20 cellular contexts compared by ENCODE assay signal in the genomic region with DNA sequence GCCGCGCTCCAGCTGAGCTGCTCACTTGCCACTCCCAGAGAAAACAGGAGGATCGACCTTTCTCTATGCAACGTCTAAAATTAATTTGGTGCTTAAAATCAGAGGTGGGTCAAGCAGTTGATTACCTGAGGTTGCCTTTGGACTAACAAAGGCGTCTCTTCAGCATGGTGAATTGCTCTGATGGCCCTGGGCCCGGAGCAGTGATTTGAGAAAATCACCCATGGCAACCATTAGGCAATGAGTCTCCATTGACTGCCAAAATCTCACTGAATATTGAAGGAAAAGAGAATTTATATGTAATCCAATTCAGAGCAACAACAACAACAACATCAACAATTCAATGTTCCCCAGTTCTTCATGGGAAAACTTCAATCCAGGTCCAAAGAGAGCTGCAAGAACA.
"Had no signal": no experiment of that assay in that cellular context is flagged by ENCODE, and none has a peak within 500 bp of the region (broad histone marks: within the 10 kb centered on the region; RNA-seq: fewer than 3 reads in every experiment).

No MANE protein-coding gene starts in this region.

- DNase-seq: effector CD4-positive, alpha-beta T cell; gastrocnemius medialis; glutamatergic neuron; islet precursor cell; left lung; lower lobe of right lung; naive B cell; retina; spleen; stimulated activated CD4-positive, alpha-beta T cell treated with anti-CD3 and anti-CD28 coated beads, Interleukin-15, amount 100 ng/mL, for 24 hours; stimulated activated CD4-positive, alpha-beta T cell treated with anti-CD3 and anti-CD28 coated beads, Interleukin-1b, Interleukin-23, amount 100 ng/mL, for 48 hours; stimulated activated CD4-positive, alpha-beta T cell treated with anti-CD3 and anti-CD28 coated beads, Interleukin-4, amount 100 ng/mL, for 24 hours; stimulated activated naive B cell treated with anti-CD40 and anti-IgM and Interleukin-4, amounts not matched to agents 10 μg/mL and 1 μg/mL and 100 μg/mL, for 72 hours; stimulated activated naive CD8-positive, alpha-beta T cell treated with anti-CD3 and anti-CD28 coated beads, Interleukin-15, amount 100 ng/mL, for 72 hours; trophoblast cell; uterus had no signal

- H3K27ac ChIP-seq: coronary artery, gastrocnemius medialis, left lung, lower lobe of right lung, parathyroid adenoma, prostate gland, spleen, uterus had no signal

- H3K9me3 ChIP-seq: gastrocnemius medialis, left lung, lower lobe of right lung, prostate gland, spleen, uterus had no signal

- H3K9ac ChIP-seq: parathyroid adenoma had no signal

- H3K36me3 ChIP-seq: gastrocnemius medialis, left lung, lower lobe of right lung, prostate gland, spleen, uterus had no signal

- ATAC-seq: gastrocnemius medialis; left lung; lower lobe of right lung; sciatic nerve; stimulated activated naive B cell treated with anti-CD40 and anti-IgM and Interleukin-4, amounts not matched to agents 10 μg/mL and 1 μg/mL and 100 μg/mL, for 72 hours; stimulated activated naive CD8-positive, alpha-beta T cell treated with anti-CD3 and anti-CD28 coated beads, Interleukin-15, amount 100 ng/mL, for 72 hours had no signal

- H3K27me3 ChIP-seq: uterus had no signal

- H3K79me2 ChIP-seq: parathyroid adenoma had no signal

- H2AFZ ChIP-seq: parathyroid adenoma had no signal

- H3K4me3 ChIP-seq: coronary artery, gastrocnemius medialis, left lung, lower lobe of right lung, prostate gland, spleen, uterus had no signal

- H3K4me1 ChIP-seq: gastrocnemius medialis, lower lobe of right lung, parathyroid adenoma, prostate gland, uterus had no signal
